Comparison of ENCODE assay signal across 19 cellular contexts in genomic region chr5:74500037-74500917, GRCh38.
A peak's percentile ranks its signal among the peaks of the same experiment; 100 is the strongest.
DNase-seq lines count a peak whose midpoint lies in the region; ATAC-seq, FAIRE-seq and TF ChIP-seq lines count a peak whose summit lies in the region.
"Had no signal": no experiment of that assay in that cellular context is flagged by ENCODE, and none has a peak within 500 bp of the region (broad histone marks: within the 10 kb centered on the region; RNA-seq: fewer than 3 reads in every experiment).

No MANE protein-coding gene starts in this region.

- no peaks in the 10 kb centered on the region for H3K79me1 ChIP-seq in mesendoderm (ENCODE audit: low read length)

- H3K36me3 ChIP-seq in astrocyte (ENCODE audit: insufficient read depth, low read length) (no peaks in the 10 kb centered on the region), mesendoderm (ENCODE audit: control insufficient read depth, insufficient read depth, low read length) (no peaks in the 10 kb centered on the region)
- H3K36me3 ChIP-seq in CD8-positive, alpha-beta memory T cell (ENCODE audit: insufficient read depth, low read length): no peaks in the 10 kb centered on the region
- H3K36me3 ChIP-seq: thoracic aorta had no signal

- H3K4me3 ChIP-seq in astrocyte (ENCODE audit: insufficient read depth, low read depth, low read length) (no peak overlapping the region), mesendoderm (ENCODE audit: low read length) (no peak overlapping the region)
- no peak overlapping the region for H3K4me3 ChIP-seq in CD8-positive, alpha-beta memory T cell (ENCODE audit: low read length)
- H3K4me3 ChIP-seq: mucosa of descending colon, thoracic aorta had no signal

- H3K9ac ChIP-seq in astrocyte (ENCODE audit: low read length): no peak overlapping the region
- H3K9ac ChIP-seq in mesendoderm (ENCODE audit: low read length): no peak overlapping the region

- H3K36me3 Mint-ChIP-seq in astrocyte (ENCODE audit: low read depth, unreplicated experiment) (no peaks in the 10 kb centered on the region), type B pancreatic cell (no peaks in the 10 kb centered on the region)
- H3K36me3 Mint-ChIP-seq in CD8-positive, alpha-beta memory T cell: no peaks in the 10 kb centered on the region
- H3K36me3 Mint-ChIP-seq: activated naive CD4-positive, alpha-beta T cell treated with anti-CD3 and anti-CD28 coated beads, Interleukin-2, amount 50 U/mL, for 72 hours had no signal

- no peak overlapping the region for H4K5ac ChIP-seq in mesendoderm (ENCODE audit: low read length)

- no peak overlapping the region for H3K4ac ChIP-seq in mesendoderm (ENCODE audit: low read depth, low read length)

- H3K27me3 ChIP-seq in astrocyte (ENCODE audit: insufficient read depth, low read length) (no peaks in the 10 kb centered on the region), mesendoderm (ENCODE audit: insufficient read depth, low read length, poor library complexity) (no peaks in the 10 kb centered on the region)
- H3K27me3 ChIP-seq in CD8-positive, alpha-beta memory T cell (ENCODE audit: insufficient read depth, low read length, poor library complexity, severe bottlenecking): no peaks in the 10 kb centered on the region
- H3K27me3 ChIP-seq: foreskin keratinocyte had no signal

- peak; percentile 47 for DNase-seq in NCI-H748 (lab: John Stamatoyannopoulos, UW; ENCODE audit: unreplicated experiment)
- no peak for DNase-seq in NCI-H748 treated with DMSO at 0.1 percent for 48 hours (lab: John Stamatoyannopoulos, UW)
- DNase-seq in astrocyte (ENCODE audit: low read depth): no peak
- DNase-seq in mesendoderm: peak; percentile 42
- no peak for DNase-seq in type B pancreatic cell (ENCODE audit: extremely low spot score, unreplicated experiment)
- DNase-seq in NCI-H2107 treated with DMSO at 0.1 percent for 48 hours (lab: John Stamatoyannopoulos, UW; ENCODE audit: unreplicated experiment): no peak
- DNase-seq in CD8-positive, alpha-beta memory T cell: no peak
- DNase-seq: activated CD4-positive, alpha-beta T cell treated with anti-CD3 and anti-CD28 coated beads, Interleukin-2, amount 10 ng/mL, durations not matched to agents 24 days and 14 days; activated T-cell treated with anti-CD3 and anti-CD28 coated beads, Interleukin-2, amount 50 U/mL, for 24 hours; effector memory CD8-positive, alpha-beta T cell; Karpas-422; mucosa of descending colon; SIG-M5; stimulated activated CD4-positive, alpha-beta T cell treated with anti-CD3 and anti-CD28 coated beads, Interleukin-1b, Interleukin-23, amount 100 ng/mL, for 48 hours had no signal

- no peak for FAIRE-seq in astrocyte (lab: Jason Lieb, UNC)

- peak overlapping the region; percentile 42 for H4K8ac ChIP-seq in mesendoderm (ENCODE audit: low read depth, low read length)

- H2AFZ ChIP-seq in astrocyte (ENCODE audit: low read depth, low read length): peak overlapping the region; percentile 30

- no peaks in the 10 kb centered on the region for H3K9me3 ChIP-seq in astrocyte (ENCODE audit: insufficient read depth, low read depth, low read length)
- no peaks in the 10 kb centered on the region for H3K9me3 ChIP-seq in CD8-positive, alpha-beta memory T cell (ENCODE audit: low read length)
- H3K9me3 ChIP-seq: mucosa of descending colon, thoracic aorta had no signal

- no peak overlapping the region for H2AK5ac ChIP-seq in mesendoderm (ENCODE audit: low read length)

- no peak for ATAC-seq in HG03378 (IDR thresholded peaks at IDR 0.05; ENCODE audit: unreplicated experiment)
- ATAC-seq: activated naive CD4-positive, alpha-beta T cell treated with anti-CD3 and anti-CD28 coated beads, Interleukin-2, amount 50 U/mL, for 72 hours; effector memory CD8-positive, alpha-beta T cell; foreskin keratinocyte; mucosa of descending colon had no signal

- no peaks in the 10 kb centered on the region for H4K20me1 ChIP-seq in astrocyte (ENCODE audit: insufficient read depth, low read length)

- H3K4me1 Mint-ChIP-seq in astrocyte (ENCODE audit: low read depth, unreplicated experiment) (peaks cover 10% of the 10 kb centered on the region), type B pancreatic cell (ENCODE audit: unreplicated experiment) (peaks cover 44% of the 10 kb centered on the region)
- no peaks in the 10 kb centered on the region for H3K4me1 Mint-ChIP-seq in CD8-positive, alpha-beta memory T cell
- H3K4me1 Mint-ChIP-seq: activated CD4-positive, alpha-beta T cell treated with anti-CD3 and anti-CD28 coated beads, Interleukin-2, amount 10 ng/mL, durations not matched to agents 24 days and 14 days had no signal

- H3K27ac ChIP-seq in astrocyte (ENCODE audit: low read depth, low read length) (no peak overlapping the region), mesendoderm (ENCODE audit: low read depth, low read length) (no peak overlapping the region)
- no peak overlapping the region for H3K27ac ChIP-seq in CD8-positive, alpha-beta memory T cell (ENCODE audit: low read depth, low read length)
- H3K27ac ChIP-seq: foreskin keratinocyte, thoracic aorta had no signal

- peak overlapping the region; percentile 37 for H3K56ac ChIP-seq in mesendoderm (ENCODE audit: low read length)

- H3K4me1 ChIP-seq in astrocyte (ENCODE audit: insufficient read depth, low read length): no peaks in the 10 kb centered on the region
- H3K4me1 ChIP-seq in mesendoderm (ENCODE audit: control insufficient read depth, low read depth, low read length): peaks cover 3% of the 10 kb centered on the region
- no peaks in the 10 kb centered on the region for H3K4me1 ChIP-seq in CD8-positive, alpha-beta memory T cell (ENCODE audit: insufficient read depth, low read length)
- H3K4me1 ChIP-seq: foreskin keratinocyte had no signal

- H3K4me3 Mint-ChIP-seq in astrocyte (ENCODE audit: unreplicated experiment) (no peak overlapping the region), type B pancreatic cell (peak overlapping the region; percentile 56)
- no peak overlapping the region for H3K4me3 Mint-ChIP-seq in CD8-positive, alpha-beta memory T cell
- H3K4me3 Mint-ChIP-seq: activated CD4-positive, alpha-beta T cell treated with anti-CD3 and anti-CD28 coated beads, Interleukin-2, amount 10 ng/mL, durations not matched to agents 24 days and 14 days; activated T-cell treated with anti-CD3 and anti-CD28 coated beads, Interleukin-2, amount 50 U/mL, for 24 hours; effector memory CD8-positive, alpha-beta T cell; T-helper 2 cell treated with Interferon-gamma antibody and Interleukin-4, amounts not matched to agents 5 μg/mL and 100 μg/mL, for 36 hours had no signal

- H2BK15ac ChIP-seq in mesendoderm (replicated peaks; ENCODE audit: low read depth): peak overlapping the region; percentile 92

- no peak overlapping the region for H3K23ac ChIP-seq in mesendoderm (ENCODE audit: low read length)

- H2BK5ac ChIP-seq in mesendoderm (ENCODE audit: low read length): no peak overlapping the region

- H3K79me2 ChIP-seq in astrocyte (ENCODE audit: insufficient read depth, low read length): no peaks in the 10 kb centered on the region
- no peaks in the 10 kb centered on the region for H3K79me2 ChIP-seq in mesendoderm (ENCODE audit: control insufficient read depth, insufficient read depth, low read length)

- no CpG with 5 or more reads among the region's 9 CpGs for WGBS in mesendoderm (ENCODE audit: extremely low coverage, insufficient coverage, low lambda C conversion rate)

- H3K27me3 Mint-ChIP-seq in astrocyte (ENCODE audit: low read depth, unreplicated experiment): no peaks in the 10 kb centered on the region
- no peaks in the 10 kb centered on the region for H3K27me3 Mint-ChIP-seq in type B pancreatic cell
- H3K27me3 Mint-ChIP-seq in CD8-positive, alpha-beta memory T cell: peaks cover 0 to 3% of the 10 kb centered on the region in 2 donors

- no peak overlapping the region for H2BK120ac ChIP-seq in mesendoderm (ENCODE audit: low read depth, low read length)

- CTCF ChIA-PET in CD8-positive, alpha-beta memory T cell (lab: Charles Lee): no interaction called here

- no peaks in the 10 kb centered on the region for H3K9me3 Mint-ChIP-seq in astrocyte (ENCODE audit: unreplicated experiment)
- peaks cover 5% of the 10 kb centered on the region for H3K9me3 Mint-ChIP-seq in type B pancreatic cell
- H3K9me3 Mint-ChIP-seq in CD8-positive, alpha-beta memory T cell: no peaks in the 10 kb centered on the region
- H3K9me3 Mint-ChIP-seq: activated CD4-positive, alpha-beta T cell treated with anti-CD3 and anti-CD28 coated beads, Interleukin-2, amount 10 ng/mL, durations not matched to agents 24 days and 14 days; activated naive CD4-positive, alpha-beta T cell treated with anti-CD3 and anti-CD28 coated beads, Interleukin-2, amount 50 U/mL, for 72 hours; activated T-cell treated with anti-CD3 and anti-CD28 coated beads, Interleukin-2, amount 50 U/mL, for 24 hours; effector memory CD8-positive, alpha-beta T cell; T-helper 2 cell treated with Interferon-gamma antibody and Interleukin-4, amounts not matched to agents 5 μg/mL and 100 μg/mL, for 36 hours had no signal

- H3K27ac Mint-ChIP-seq in astrocyte (ENCODE audit: unreplicated experiment): peak overlapping the region; percentile 50
- no peak overlapping the region for H3K27ac Mint-ChIP-seq in type B pancreatic cell
- H3K27ac Mint-ChIP-seq in CD8-positive, alpha-beta memory T cell: no peak overlapping the region
- H3K27ac Mint-ChIP-seq: activated CD4-positive, alpha-beta T cell treated with anti-CD3 and anti-CD28 coated beads, Interleukin-2, amount 10 ng/mL, durations not matched to agents 24 days and 14 days; activated naive CD4-positive, alpha-beta T cell treated with anti-CD3 and anti-CD28 coated beads, Interleukin-2, amount 50 U/mL, for 72 hours; activated T-cell treated with anti-CD3 and anti-CD28 coated beads, Interleukin-2, amount 50 U/mL, for 24 hours; effector memory CD8-positive, alpha-beta T cell; T-helper 2 cell treated with Interferon-gamma antibody and Interleukin-4, amounts not matched to agents 5 μg/mL and 100 μg/mL, for 36 hours had no signal

- TF ChIP-seq CTCF in astrocyte (IDR thresholded peaks at IDR 0.05; ENCODE audit: insufficient read depth, low read depth, low read length): no peak
- no peak for TF ChIP-seq CTCF in type B pancreatic cell (conservative IDR thresholded peaks at IDR 0.05)

- H3K4me2 ChIP-seq in astrocyte (ENCODE audit: low read length) (no peak overlapping the region), mesendoderm (ENCODE audit: low read length) (no peak overlapping the region)

- peak overlapping the region; percentile 84 for H3K18ac ChIP-seq in mesendoderm (ENCODE audit: low read length)

- POLR2A ChIA-PET in CD8-positive, alpha-beta memory T cell (lab: Charles Lee): no interaction called here

Comparison
In these comparisons a context has a peak if more than half of its experiments do, and no peak if none do; other contexts are left out.
1. DNase-seq: peak in NCI-H748 (single experiment) and mesendoderm (single experiment); none in NCI-H748 treated with DMSO at 0.1 percent for 48 hours (single experiment), astrocyte (single experiment), type B pancreatic cell (single experiment), NCI-H2107 treated with DMSO at 0.1 percent for 48 hours (single experiment) and CD8-positive, alpha-beta memory T cell (0 of 5).